16 cellular contexts compared by ENCODE assay signal in genomic region chr9:105296445-105296844, GRCh38. TPM values are rescaled to one million over a fixed set of nuclear protein-coding genes. Genes with fewer than 3 reads are reported as not detected.
DNase-seq lines count a peak whose midpoint lies in the region; ATAC-seq, FAIRE-seq and TF ChIP-seq lines count a peak whose summit lies in the region.
"Had no signal": no experiment of that assay in that cellular context is flagged by ENCODE, and none has a peak within 500 bp of the region (broad histone marks: within the 10 kb centered on the region; RNA-seq: fewer than 3 reads in every experiment).

No MANE protein-coding gene starts in this region.

- H3K9me3 ChIP-seq in HUES48 (ENCODE audit: control insufficient read depth, insufficient read depth, low read length) (no peaks in the 10 kb centered on the region), K562 (replicated peaks; ENCODE audit: control insufficient read depth, insufficient read depth, low read depth, low read length) (no peaks in the 10 kb centered on the region), skeletal muscle satellite cell (replicated peaks; ENCODE audit: low read length) (no peaks in the 10 kb centered on the region)
- H3K9me3 ChIP-seq: adrenal gland had no signal

- peak overlapping the region; percentile 58 for H3K9ac ChIP-seq in HUES48 (ENCODE audit: low read depth, low read length)
- no peak overlapping the region for H3K9ac ChIP-seq in K562 (ENCODE audit: insufficient read depth in 1 of 2, low read depth in 2 of 2, low read length in 2 of 2)
- H3K9ac ChIP-seq in skeletal muscle satellite cell (ENCODE audit: low read depth, low read length): peak overlapping the region; percentile 81
- H3K9ac ChIP-seq: KMS-11 had no signal

- TF ChIP-seq POLR2A in K562 (conservative IDR thresholded peaks at IDR 0.05): no peak

- no peaks in the 10 kb centered on the region for H3K79me2 ChIP-seq in K562 (ENCODE audit: control insufficient read depth, insufficient read depth, low read length)

- TF ChIP-seq RAD21 in K562 (CRISPR knock-in tag; conservative IDR thresholded peaks at IDR 0.05 in 1 of 2, IDR thresholded peaks at IDR 0.05 in 1 of 2): no peak

- POLR2A ChIA-PET in K562 (lab: Yijun Ruan, JAX): no interaction called here
- POLR2A ChIA-PET in activated CD8-positive, alpha-beta T cell treated with anti-CD3 and anti-CD28 coated beads, Interleukin-2, amount 10 ng/mL, durations not matched to agents 7 days and 5 days (lab: Charles Lee): no interaction called here

- H2AFZ ChIP-seq in K562 (ENCODE audit: low read depth, low read length): 0 out of 2 replicates have a peak overlapping the region, but pooled peaks have one; percentile 9

- peak overlapping the region; percentile 96 for H3K27ac ChIP-seq in HUES48 (ENCODE audit: low read depth, low read length)
- no peak overlapping the region for H3K27ac ChIP-seq in K562 (ENCODE audit: extremely low read depth, low read depth, low read length)
- H3K27ac ChIP-seq: KMS-11 had no signal

- peak overlapping the region; percentile 26 for H3K4me3 ChIP-seq in HUES48 (ENCODE audit: low read depth, low read length)
- no peak overlapping the region for H3K4me3 ChIP-seq in K562
- H3K4me3 ChIP-seq in skeletal muscle satellite cell (ENCODE audit: low read length): peak overlapping the region; percentile 15
- H3K4me3 ChIP-seq: adrenal gland had no signal

- 0% methylated on average over 1 of the region's 1 CpG for WGBS in K562 (ENCODE audit: insufficient coverage, low coverage, missing lambda C conversion rate)

- peaks cover 4% of the 10 kb centered on the region for H3K36me3 Mint-ChIP-seq in activated CD8-positive, alpha-beta T cell treated with anti-CD3 and anti-CD28 coated beads, Interleukin-2, amount 10 ng/mL, durations not matched to agents 7 days and 5 days (ENCODE audit: low read depth)

- no peaks in the 10 kb centered on the region for H3K27me3 ChIP-seq in HUES48 (ENCODE audit: control insufficient read depth, insufficient read depth, low read length)
- H3K27me3 ChIP-seq in K562 (ENCODE audit: control insufficient read depth in 2 of 2, insufficient read depth in 2 of 2, low read length in 2 of 2): no peaks in the 10 kb centered on the region
- H3K27me3 ChIP-seq in skeletal muscle satellite cell (ENCODE audit: control insufficient read depth, insufficient read depth, low read length): no peaks in the 10 kb centered on the region
- H3K27me3 ChIP-seq: adrenal gland had no signal

- no peak overlapping the region for H3K27ac Mint-ChIP-seq in activated CD8-positive, alpha-beta T cell treated with anti-CD3 and anti-CD28 coated beads, Interleukin-2, amount 10 ng/mL, durations not matched to agents 7 days and 5 days
- H3K27ac Mint-ChIP-seq: CD4-positive, CD25-positive, alpha-beta regulatory T cell had no signal

- TF ChIP-seq CTCF in K562 (IDR thresholded peaks at IDR 0.05 in 2 of 3, conservative IDR thresholded peaks at IDR 0.05 in 1 of 3; ENCODE audit: insufficient read depth in 2 of 3, low read depth in 1 of 3, low read length in 3 of 3): no peak

- CTCF ChIA-PET in K562 (lab: Yijun Ruan, JAX; ENCODE audit: low intra/inter-chr PET ratio): no interaction called here
- CTCF ChIA-PET in activated CD8-positive, alpha-beta T cell treated with anti-CD3 and anti-CD28 coated beads, Interleukin-2, amount 10 ng/mL, durations not matched to agents 7 days and 5 days (lab: Charles Lee): no interaction called here

- peaks cover 73% of the 10 kb centered on the region for H3K4me1 ChIP-seq in HUES48 (ENCODE audit: control insufficient read depth, insufficient read depth, low read length)
- peaks cover 0 to 9% of the 10 kb centered on the region in 2 experiments; a peak in 3 of 5 replicates for H3K4me1 ChIP-seq in K562 (replicated peaks in 1 of 2; ENCODE audit: control insufficient read depth in 2 of 2, insufficient read depth in 2 of 2, low read length in 2 of 2)
- peaks cover 63% of the 10 kb centered on the region for H3K4me1 ChIP-seq in skeletal muscle satellite cell (ENCODE audit: control insufficient read depth, insufficient read depth, low read length)

- intact Hi-C loops in K562 (cut with micrococcal nuclease): no loop called here

- no TSS peak for BruUV-seq in K562 (replicated peaks; lab: Mats Ljungman, UMichigan)

- peaks cover 12% of the 10 kb centered on the region for H3K4me1 Mint-ChIP-seq in activated CD8-positive, alpha-beta T cell treated with anti-CD3 and anti-CD28 coated beads, Interleukin-2, amount 10 ng/mL, durations not matched to agents 7 days and 5 days (ENCODE audit: low read depth)

- no peak overlapping the region for H3K4me3 Mint-ChIP-seq in activated CD8-positive, alpha-beta T cell treated with anti-CD3 and anti-CD28 coated beads, Interleukin-2, amount 10 ng/mL, durations not matched to agents 7 days and 5 days
- H3K4me3 Mint-ChIP-seq: CD4-positive, CD25-positive, alpha-beta regulatory T cell had no signal

- H3K9me3 Mint-ChIP-seq in activated CD8-positive, alpha-beta T cell treated with anti-CD3 and anti-CD28 coated beads, Interleukin-2, amount 10 ng/mL, durations not matched to agents 7 days and 5 days (ENCODE audit: insufficient read depth): no peaks in the 10 kb centered on the region
- H3K9me3 Mint-ChIP-seq: CD4-positive, CD25-positive, alpha-beta regulatory T cell had no signal

- no peaks in the 10 kb centered on the region for H3K9me1 ChIP-seq in K562 (ENCODE audit: control insufficient read depth, insufficient read depth, low read length)

- H4K20me1 ChIP-seq in K562 (replicated peaks; ENCODE audit: control insufficient read depth, insufficient read depth, low read length): no peaks in the 10 kb centered on the region

- H3K4me2 ChIP-seq in K562 (ENCODE audit: insufficient read depth, low read length) (no peak overlapping the region), skeletal muscle satellite cell (ENCODE audit: low read length) (peak overlapping the region; percentile 56)

- FAIRE-seq in K562 (lab: Jason Lieb, UNC): no peak

- ATAC-seq in K562 (no peak), HG02840 (IDR thresholded peaks at IDR 0.05; ENCODE audit: low FRiP score, unreplicated experiment) (no peak)
- no peak for ATAC-seq in activated CD8-positive, alpha-beta T cell treated with anti-CD3 and anti-CD28 coated beads, Interleukin-2, amount 10 ng/mL, durations not matched to agents 7 days and 5 days

- no peak for TF ChIP-seq EP300 in K562 (IDR thresholded peaks at IDR 0.05; ENCODE audit: low read length)

- no peak for DNase-seq in K562 (ENCODE audit: extremely low read depth in 1 of 4, low spot score in 3 of 4)
- peak; percentile 67 for DNase-seq in globus pallidus (ENCODE audit: low spot score)
- no peak for DNase-seq in GF-D8 (lab: John Stamatoyannopoulos, UW)
- no peak for DNase-seq in NCI-H1417 (lab: John Stamatoyannopoulos, UW)
- DNase-seq in activated CD8-positive, alpha-beta T cell treated with anti-CD3 and anti-CD28 coated beads, Interleukin-2, amount 10 ng/mL, durations not matched to agents 7 days and 5 days: no peak
- DNase-seq: activated CD4-positive, CD25-positive, alpha-beta regulatory T cell treated with anti-CD3 and anti-CD28 coated beads, Interleukin-2, amount 50 U/mL, for 72 hours; adrenal gland; CD4-positive, CD25-positive, alpha-beta regulatory T cell; effector memory CD4-positive, alpha-beta T cell; NCI-H2029; NK-92 treated with Interleukin-12 subunit alpha and Interleukin-12 subunit beta, amount 100 ng/mL, for 24 hours; retina had no signal

- H3K36me3 ChIP-seq in HUES48 (ENCODE audit: control insufficient read depth, insufficient read depth, low read length): peaks cover 20% of the 10 kb centered on the region
- no peaks in the 10 kb centered on the region for H3K36me3 ChIP-seq in K562 (ENCODE audit: control insufficient read depth, insufficient read depth, low read length)
- H3K36me3 ChIP-seq in skeletal muscle satellite cell (ENCODE audit: insufficient read depth, low read length): peaks cover 11% of the 10 kb centered on the region

- H3K27me3 Mint-ChIP-seq in activated CD8-positive, alpha-beta T cell treated with anti-CD3 and anti-CD28 coated beads, Interleukin-2, amount 10 ng/mL, durations not matched to agents 7 days and 5 days (ENCODE audit: low read depth): peaks cover 7% of the 10 kb centered on the region
- H3K27me3 Mint-ChIP-seq: CD4-positive, CD25-positive, alpha-beta regulatory T cell had no signal

- in situ Hi-C loops in K562 (cut with MboI): no loop called here

TF ChIP-seq in K562, 482 proteins besides CTCF, POLR2A, EP300 and RAD21 (continues in another document):
- TF ChIP-seq SREBF1 (IDR thresholded peaks at IDR 0.05; ENCODE audit: borderline replicate concordance, low read depth, low read length): no peak
- no peak for TF ChIP-seq FOSL1 (tag; conservative IDR thresholded peaks at IDR 0.05)
- TF ChIP-seq ZNF740 (CRISPR knock-in tag; IDR thresholded peaks at IDR 0.05): no peak
- no peak for TF ChIP-seq ZNF740 (tag; IDR thresholded peaks at IDR 0.05)

RNA-seq across cellular contexts. Expression of gene SLC44A1, which starts 52.0 kb away (rescaled TPM):
- total RNA-seq in K562 (2011; cell fraction: chromatin; rRNA removed; ENCODE audit: low replicate concordance): 0.58 and 0.62 TPM in 2 replicates
- 0.17 and 0.79 TPM in 2 replicates for total RNA-seq in K562 (2011; cell fraction: nucleolus; rRNA removed)
- 0.51 and 1.1 TPM in 2 replicates for total RNA-seq in K562 (2011; cell fraction: nucleoplasm; rRNA removed)
- total RNA-seq in K562 (2014; rRNA removed) (0.59 and 0.86 TPM in 2 replicates), K562 (2014; rRNA removed; fragmentation: Illumina TruSeq; extraction: Trizol) (0.40 and 0.51 TPM in 2 replicates), K562 (2015; rRNA removed; fragmentation: Illumina TruSeq; extraction: Trizol) (0.29 and 0.34 TPM in 2 replicates), K562 (2021) (0.44 and 0.83 TPM in 2 replicates)
- polyA plus RNA-seq in K562 (2011; rRNA removed) (0.11 and 0.35 TPM in 2 replicates), K562 (2014; fragmentation: Illumina TruSeq; extraction: Trizol) (0.22 and 0.30 TPM in 2 replicates), K562 (2014; fragmentation: Nextera tagmentation; extraction: Ambion mirVana) (under 1 TPM; 0.11 to 0.17 TPM), K562 (2014; rRNA removed) (0.24 and 0.25 TPM in 2 replicates)
- 0.19 and 0.27 TPM in 2 replicates for polyA plus RNA-seq in K562 (2011; cell fraction: cytosol; rRNA removed)
- polyA plus RNA-seq in K562 (2011; cell fraction: nucleus; rRNA removed): 0.11 and 0.18 TPM in 2 replicates
- 0.40 and 0.64 TPM in 2 replicates for polyA plus RNA-seq in K562 (2012)
- 0.36 and 1.3 TPM in 2 replicates for polyA minus RNA-seq in K562 (2011; rRNA and poly(A)+ RNA removed)
- polyA minus RNA-seq in K562 (2011; cell fraction: cytosol; rRNA and poly(A)+ RNA removed): 0.10 and 1.2 TPM in 2 replicates
- polyA minus RNA-seq in K562 (2011; cell fraction: nucleus; rRNA and poly(A)+ RNA removed): 0.13 TPM in 1 of 2 replicates, not detected in the other
- total RNA-seq in skeletal muscle satellite cell (2012; rRNA removed): 67.3 and 72.0 TPM in 2 replicates
- 10 to 100 TPM; 14.1 to 14.3 TPM for total RNA-seq in activated CD8-positive, alpha-beta T cell treated with anti-CD3 and anti-CD28 coated beads, Interleukin-2, amount 10 ng/mL, durations not matched to agents 7 days and 5 days

Comparison
In these comparisons a context has a peak if more than half of its experiments do, and no peak if none do; other contexts are left out.
1. H3K9ac ChIP-seq: peak in HUES48 (single experiment) and skeletal muscle satellite cell (single experiment); none in K562 (0 of 2).
2. RNA of gene SLC44A1, which starts 52.0 kb away (total RNA-seq): 14.1 to 14.3 TPM in activated CD8-positive, alpha-beta T cell treated with anti-CD3 and anti-CD28 coated beads, Interleukin-2, amount 10 ng/mL, durations not matched to agents 7 days and 5 days; 0.17 to 1.1 TPM in K562; every median in the first group is over 4 times any median in the second.